1 cellular context compared by ENCODE assay signal in genomic region chr20:3798908-3799248, GRCh38.
TF ChIP-seq lines count a peak whose summit lies in the region.

No MANE protein-coding gene starts in this region.

TF ChIP-seq in H1, 55 proteins besides CTCF, POLR2A, EP300 and RAD21:
- TF ChIP-seq, protein P1, sequence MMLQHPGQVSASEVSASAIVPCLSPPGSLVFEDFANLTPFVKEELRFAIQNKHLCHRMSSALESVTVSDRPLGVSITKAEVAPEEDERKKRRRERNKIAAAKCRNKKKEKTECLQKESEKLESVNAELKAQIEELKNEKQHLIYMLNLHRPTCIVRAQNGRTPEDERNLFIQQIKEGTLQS (IDR thresholded peaks at IDR 0.05; ENCODE audit: insufficient read depth, low read depth, low read length) = no peak
- TF ChIP-seq PHF8 (conservative IDR thresholded peaks at IDR 0.05; ENCODE audit: low read depth, low read length) (no peak), NRF1 (IDR thresholded peaks at IDR 0.05; ENCODE audit: low read depth, low read length) (no peak), SP2 (IDR thresholded peaks at IDR 0.05; ENCODE audit: low read length) (no peak), FOSL1 (IDR thresholded peaks at IDR 0.05; ENCODE audit: insufficient read depth, low read depth, low read length) (no peak), KDM1A (IDR thresholded peaks at IDR 0.05; ENCODE audit: borderline replicate concordance, low read length) (no peak), RNF2 (IDR thresholded peaks at IDR 0.05; ENCODE audit: borderline replicate concordance, low read depth, low read length, missing control alignments, poor library complexity, severe bottlenecking) (no peak), SIRT6 (IDR thresholded peaks at IDR 0.05; ENCODE audit: low read length) (no peak), CTBP2 (IDR thresholded peaks at IDR 0.05; ENCODE audit: borderline replicate concordance, insufficient read depth, insufficient read length, low read length) (no peak)
TF ChIP-seq in H1: peak in this region for 0.
